ENCODE assay signal across 1 cellular context in genomic region chr17:3870871-3871306, GRCh38.
TF ChIP-seq lines count a peak whose summit lies in the region.

No MANE protein-coding gene starts in this region.

TF ChIP-seq in GM12878, 131 proteins besides CTCF, POLR2A, EP300 and RAD21:
- no peak for TF ChIP-seq TARDBP (IDR thresholded peaks at IDR 0.05; ENCODE audit: borderline replicate concordance)
- TF ChIP-seq ZNF207 (IDR thresholded peaks at IDR 0.05; ENCODE audit: borderline replicate concordance): no peak
TF ChIP-seq in GM12878: peak in this region for 0.
